In the genomic region with DNA sequence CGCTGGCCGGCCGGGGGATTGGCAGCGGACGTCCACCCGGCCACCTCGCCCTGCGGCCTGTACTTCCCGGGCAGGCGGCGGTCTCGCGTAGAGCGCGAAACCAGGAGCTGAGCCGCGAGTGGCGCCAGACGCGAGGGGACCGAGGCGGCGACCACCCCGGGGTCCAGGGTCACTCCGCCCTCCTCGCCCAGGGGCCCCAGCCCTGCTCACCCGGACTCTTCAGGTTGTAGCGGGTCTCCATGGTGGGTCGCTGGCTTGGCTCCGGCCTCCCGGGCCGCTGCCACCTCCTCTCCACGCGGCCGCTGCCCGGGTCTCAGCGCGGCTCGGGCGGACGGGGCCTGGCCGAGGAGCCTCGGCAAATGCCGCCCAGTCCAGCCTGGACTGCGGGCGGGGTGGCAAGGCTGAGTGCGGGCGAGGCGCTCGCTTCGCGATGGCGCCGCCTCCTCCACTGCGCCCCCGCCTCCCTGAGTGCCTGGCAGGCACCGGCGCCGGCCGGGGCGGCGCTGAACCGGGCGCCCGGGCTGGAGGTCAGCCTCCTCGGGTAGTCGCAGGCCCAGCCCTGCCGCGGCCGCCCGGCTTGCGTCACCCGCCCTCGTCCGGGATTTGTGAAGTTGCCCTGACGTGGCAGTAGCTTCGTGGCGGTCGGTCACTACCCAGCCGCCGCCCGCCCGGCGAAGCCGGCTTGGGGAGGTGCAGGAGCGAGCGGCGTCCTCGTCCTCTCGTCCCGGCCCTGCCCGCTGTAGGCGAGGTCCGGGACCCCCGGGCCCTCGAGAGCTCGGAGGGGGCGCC, we compare ENCODE assay signal across 7 cellular contexts. TPM values are rescaled to one million over a fixed set of nuclear protein-coding genes. Genes with fewer than 3 reads are reported as not detected.
DNase-seq lines count a peak whose midpoint lies in the region; ATAC-seq, FAIRE-seq and TF ChIP-seq lines count a peak whose summit lies in the region.

TSS of gene UBE2J1 (minus strand) at position 394 of the 789 bp plus-strand sequence. CDS start at position 241, 153 bp downstream.

- H3K36me3 ChIP-seq in spleen: no peaks in the 10 kb centered on the region

- WGBS in spleen, 5 donors: 0 to 1% (median 0%) methylated on average over 43 to 98 of the region's 98 CpGs

- H3K4me3 ChIP-seq in cardiac fibroblast (replicated peaks in 1 of 2; ENCODE audit: low read depth in 2 of 2, low read length in 2 of 2): peak within 1 kb of the TSS; percentile 65 to 82
- H3K4me3 ChIP-seq in spleen: peak within 1 kb of the TSS; percentile 27 to 77 (median 66)

- TF ChIP-seq CTCF in cardiac fibroblast (IDR thresholded peaks at IDR 0.05; ENCODE audit: low read depth, low read length): no peak
- peak in 3 of 11 experiments; percentile 7 to 16 (median 16) for TF ChIP-seq CTCF in spleen (IDR thresholded peaks at IDR 0.05 in 8 of 11, conservative IDR thresholded peaks at IDR 0.05 in 3 of 11)

- peaks cover 26 to 92% (median 66%) of the 10 kb centered on the region in 6 donors for H3K4me1 ChIP-seq in spleen

- FAIRE-seq in GM12892 (lab: Jason Lieb, UNC): peak; percentile 80

- no peaks in the 10 kb centered on the region for H3K27me3 ChIP-seq in spleen (replicated peaks in 1 of 7)

- H3K9me3 ChIP-seq in spleen: no peaks in the 10 kb centered on the region

- peak; percentile 55 for ATAC-seq in HG02642 (IDR thresholded peaks at IDR 0.05; ENCODE audit: poor library complexity, unreplicated experiment)

- TF ChIP-seq POLR2A in GM12892 (IDR thresholded peaks at IDR 0.05; ENCODE audit: low read depth, low read length) (peak; percentile 88), spleen (IDR thresholded peaks at IDR 0.05) (peak; percentile 67 to 93 (median 92))

- intact Hi-C loops in spleen (cut with DNase I; ENCODE audit: low total_unique reads): no loop called here

- peak; percentile 45 for DNase-seq in GM12892 (ENCODE audit: insufficient read length)
- peak; percentile 77 for DNase-seq in NCI-H2029 (lab: John Stamatoyannopoulos, UW)
- DNase-seq in activated CD4-positive, CD25-positive, alpha-beta regulatory T cell (lab: John Stamatoyannopoulos, UW): peak; percentile 40 to 60 (median 50)
- peak; percentile 95 to 97 for DNase-seq in cardiac fibroblast (ENCODE audit: low read depth in 2 of 2)
- peak; percentile 70 for DNase-seq in inferior parietal cortex (ENCODE audit: extremely low spot score)
- peak; percentile 100 for DNase-seq in spleen

- peak within 1 kb of the TSS; percentile 97 to 100 (median 100) for H3K27ac ChIP-seq in spleen

RNA-seq across cellular contexts. Expression of gene UBE2J1, which starts in this region (rescaled TPM):
- 79.4 TPM for polyA plus RNA-seq in GM12892 (2012; ENCODE audit: missing spikeins)
- 100 to 1,000 TPM in 1 of 7 donors, 10 to 100 TPM in 6; 69.7 to 115 (median 72.9) TPM for total RNA-seq in spleen
- polyA plus RNA-seq in spleen: 10 to 100 TPM; 48.3 to 62.3 (median 49.2) TPM

Comparison
In these comparisons a context has a peak if more than half of its experiments do, and no peak if none do; other contexts are left out.
1. Peak in every context shown above with its lines: DNase-seq, ATAC-seq, H3K4me3 ChIP-seq and H3K27ac ChIP-seq.
2. DNase-seq: peak in every context shown above with its lines; median percentile 100 in spleen; 96 in cardiac fibroblast; 77 in NCI-H2029; 70 in inferior parietal cortex; 50 in activated CD4-positive, CD25-positive, alpha-beta regulatory T cell; 45 in GM12892.